1 cellular context compared by ENCODE assay signal in the genomic region with DNA sequence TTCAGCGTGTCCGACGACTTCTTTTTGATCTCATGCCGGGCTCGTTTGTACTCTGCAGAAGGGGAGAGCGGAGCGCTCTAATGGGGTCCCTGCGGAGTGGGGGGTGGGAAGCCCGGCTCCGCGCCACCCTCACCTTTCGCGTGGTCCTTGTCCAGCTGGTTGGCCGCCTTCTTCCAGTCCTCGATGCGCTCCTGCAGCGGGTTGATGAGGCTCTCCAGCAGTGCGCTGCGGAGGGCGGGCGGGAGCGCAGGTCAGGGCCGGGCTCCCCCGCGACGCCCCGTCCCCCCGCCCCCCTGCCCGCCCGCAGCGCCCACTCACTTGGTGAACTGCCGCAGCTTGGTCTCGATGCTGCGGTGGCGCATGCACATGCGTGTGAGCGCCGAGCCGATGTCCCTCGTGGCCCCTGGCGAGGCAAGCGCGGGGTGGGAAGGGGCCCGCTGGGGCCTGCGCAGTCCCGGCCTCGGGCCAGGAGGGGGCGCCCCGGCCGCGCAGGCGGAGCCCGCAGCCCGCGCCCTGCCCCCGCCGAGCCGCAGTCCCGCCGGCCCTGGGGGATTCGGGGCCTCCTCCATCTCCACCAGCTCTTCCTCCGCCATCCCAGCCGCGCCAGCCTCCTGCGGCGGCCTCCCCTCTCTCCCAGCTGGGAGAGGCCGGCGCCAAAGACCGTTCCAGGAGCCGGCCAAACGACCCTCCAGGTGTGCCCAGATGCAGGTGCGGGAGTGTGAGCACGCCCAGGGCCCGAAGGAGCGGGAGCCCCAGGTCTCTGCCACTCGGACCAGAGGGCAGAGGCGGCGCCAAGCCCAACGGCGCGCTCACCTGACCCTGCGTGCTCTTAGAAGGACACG.
A peak's percentile ranks its signal among the peaks of the same experiment; 100 is the strongest.
TF ChIP-seq lines count a peak whose summit lies in the region.

No MANE protein-coding gene starts in this region.

TF ChIP-seq in WTC11, 78 proteins besides CTCF, POLR2A, EP300 and RAD21 (continued from another document):
- TF ChIP-seq, protein P1, sequence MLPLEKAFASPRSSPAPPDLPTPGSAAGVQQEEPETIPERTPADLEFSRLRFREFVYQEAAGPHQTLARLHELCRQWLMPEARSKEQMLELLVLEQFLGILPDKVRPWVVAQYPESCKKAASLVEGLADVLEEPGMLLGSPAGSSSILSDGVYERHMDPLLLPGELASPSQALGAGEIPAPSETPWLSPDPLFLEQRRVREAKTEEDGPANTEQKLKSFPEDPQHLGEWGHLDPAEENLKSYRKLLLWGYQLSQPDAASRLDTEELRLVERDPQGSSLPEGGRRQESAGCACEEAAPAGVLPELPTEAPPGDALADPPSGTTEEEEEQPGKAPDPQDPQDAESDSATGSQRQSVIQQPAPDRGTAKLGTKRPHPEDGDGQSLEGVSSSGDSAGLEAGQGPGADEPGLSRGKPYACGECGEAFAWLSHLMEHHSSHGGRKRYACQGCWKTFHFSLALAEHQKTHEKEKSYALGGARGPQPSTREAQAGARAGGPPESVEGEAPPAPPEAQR (CRISPR knock-in tag; IDR thresholded peaks at IDR 0.05), result 0 out of 2 replicates have a peak, but pooled peaks have one; percentile 51
TF ChIP-seq in WTC11: peak in this region for 4.
